In genomic region chr12:89024580-89024979, GRCh38 we compare ENCODE assay signal across 34 cellular contexts.
"Had no signal": no experiment of that assay in that cellular context is flagged by ENCODE, and none has a peak within 500 bp of the region (broad histone marks: within the 10 kb centered on the region; RNA-seq: fewer than 3 reads in every experiment).

No MANE protein-coding gene starts in this region.

- DNase-seq: activated CD4-positive, alpha-beta memory T cell treated with anti-CD3 and anti-CD28 coated beads, Interleukin-2, amount 10 ng/mL, durations not matched to agents 7 days and 5 days; activated CD4-positive, alpha-beta T cell treated with anti-CD3 and anti-CD28 coated beads for 1 hour; activated CD4-positive, alpha-beta T cell treated with anti-CD3 and anti-CD28 coated beads for 36 hours; activated CD4-positive, alpha-beta T cell treated with anti-CD3 and anti-CD28 coated beads for 48 hours; activated CD4-positive, alpha-beta T cell treated with anti-CD3 and anti-CD28 coated beads, Interleukin-2, amount 10 ng/mL, durations not matched to agents 7 days and 5 days; activated CD4-positive, alpha-beta T cell treated with anti-CD3 and anti-CD28 coated beads, Interleukin-2, amount 50 U/mL, for 48 hours; activated CD4-positive, CD25-positive, alpha-beta regulatory T cell; activated CD8-positive, alpha-beta memory T cell treated with anti-CD3 and anti-CD28 coated beads for 24 hours; activated CD8-positive, alpha-beta memory T cell treated with anti-CD3 and anti-CD28 coated beads, Interleukin-2, amount 10 ng/mL, durations not matched to agents 7 days and 5 days; activated CD8-positive, alpha-beta memory T cell treated with anti-CD3 and anti-CD28 coated beads, Interleukin-2, amount 50 U/mL, for 48 hours; activated CD8-positive, alpha-beta T cell treated with anti-CD3 and anti-CD28 coated beads, Interleukin-2, amount 10 ng/mL, durations not matched to agents 7 days and 5 days; activated effector memory CD4-positive, alpha-beta T cell treated with Interleukin-2 at 50 U/mL for 16 hours; activated gamma-delta T cell; activated naive CD4-positive, alpha-beta T cell treated with anti-CD3 and anti-CD28 coated beads, Interleukin-2, amount 50 U/mL, for 16 hours; activated naive CD4-positive, alpha-beta T cell treated with Interleukin-2 at 50 U/mL for 16 hours; activated naive CD8-positive, alpha-beta T cell treated with anti-CD3 and anti-CD28 coated beads for 36 hours; activated T-cell treated with anti-CD3 and anti-CD28 coated beads, Interleukin-2, amount 50 U/mL, for 24 hours; activated T-cell treated with anti-CD3 and anti-CD28 coated beads, Interleukin-2, amount 50 U/mL, for 48 hours; adrenal gland; amniotic stem cell; aorta; body of pancreas; brain microvascular endothelial cell; central memory CD4-positive, alpha-beta T cell; T-helper 2 cell; T-helper 9 cell; WERI-Rb-1 had no signal

- H3K4me3 ChIP-seq: adrenal gland, body of pancreas, breast epithelium had no signal

- H3K9me3 ChIP-seq: body of pancreas, breast epithelium had no signal

- H3K27me3 ChIP-seq: adrenal gland, body of pancreas, brain microvascular endothelial cell, breast epithelium had no signal

- FAIRE-seq: astrocyte, colon, TTC549 had no signal

- ATAC-seq: activated CD4-positive, alpha-beta T cell treated with anti-CD3 and anti-CD28 coated beads for 36 hours; activated CD4-positive, CD25-positive, alpha-beta regulatory T cell treated with anti-CD3 and anti-CD28 coated beads, Interleukin-2, amount 50 U/mL, for 24 hours; activated CD8-positive, alpha-beta memory T cell treated with anti-CD3 and anti-CD28 coated beads, Interleukin-2, amount 10 ng/mL, durations not matched to agents 7 days and 5 days; activated CD8-positive, alpha-beta T cell treated with anti-CD3 and anti-CD28 coated beads, Interleukin-2, amount 10 ng/mL, durations not matched to agents 7 days and 5 days; activated naive CD4-positive, alpha-beta T cell treated with anti-CD3 and anti-CD28 coated beads, Interleukin-2, amount 50 U/mL, for 72 hours; body of pancreas; WTC11 had no signal

- H3K27ac ChIP-seq: adrenal gland, body of pancreas, brain microvascular endothelial cell, breast epithelium, WERI-Rb-1 had no signal

- H3K36me3 ChIP-seq: adrenal gland, brain microvascular endothelial cell, breast epithelium, WERI-Rb-1 had no signal

- H3K4me1 ChIP-seq: breast epithelium had no signal
